ENCODE assay signal across 1 cellular context in the genomic region with DNA sequence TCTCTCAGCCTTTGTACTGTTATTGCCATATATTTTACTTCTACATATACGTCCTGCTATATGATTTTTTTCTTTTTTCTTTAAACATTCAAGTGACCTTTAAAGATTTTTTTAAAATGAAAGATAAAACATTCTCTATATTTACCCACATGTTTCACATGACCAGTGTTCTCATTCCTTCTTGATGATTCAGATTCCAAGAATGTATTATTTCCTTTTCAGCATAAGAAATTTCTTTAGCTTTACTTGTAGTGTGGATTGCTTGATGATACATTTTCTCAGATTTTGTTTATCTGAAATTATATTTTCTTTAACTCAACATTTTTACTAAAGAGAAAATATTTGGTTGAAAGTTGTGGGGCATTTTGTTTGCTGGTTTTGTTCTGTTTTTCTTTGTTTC.
TF ChIP-seq lines count a peak whose summit lies in the region.

No MANE protein-coding gene starts in this region.

TF ChIP-seq in WTC11, 78 proteins besides CTCF, POLR2A, EP300 and RAD21 (continued from another document):
- no peak for TF ChIP-seq NFATC4 (CRISPR knock-in tag; IDR thresholded peaks at IDR 0.05)
- TF ChIP-seq FOXK1 (CRISPR knock-in tag; IDR thresholded peaks at IDR 0.05), result no peak
- TF ChIP-seq NR2C2 (CRISPR knock-in tag; IDR thresholded peaks at IDR 0.05), result no peak
- TF ChIP-seq NFYB (CRISPR knock-in tag; conservative IDR thresholded peaks at IDR 0.05; ENCODE audit: low read depth), result no peak
- no peak for TF ChIP-seq ZNF512 (CRISPR knock-in tag; IDR thresholded peaks at IDR 0.05; ENCODE audit: borderline replicate concordance)
- TF ChIP-seq, protein P1, sequence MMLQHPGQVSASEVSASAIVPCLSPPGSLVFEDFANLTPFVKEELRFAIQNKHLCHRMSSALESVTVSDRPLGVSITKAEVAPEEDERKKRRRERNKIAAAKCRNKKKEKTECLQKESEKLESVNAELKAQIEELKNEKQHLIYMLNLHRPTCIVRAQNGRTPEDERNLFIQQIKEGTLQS (CRISPR knock-in tag; conservative IDR thresholded peaks at IDR 0.05), result no peak
- no peak for TF ChIP-seq ZNF671 (CRISPR knock-in tag; IDR thresholded peaks at IDR 0.05)
- TF ChIP-seq, protein P2, sequence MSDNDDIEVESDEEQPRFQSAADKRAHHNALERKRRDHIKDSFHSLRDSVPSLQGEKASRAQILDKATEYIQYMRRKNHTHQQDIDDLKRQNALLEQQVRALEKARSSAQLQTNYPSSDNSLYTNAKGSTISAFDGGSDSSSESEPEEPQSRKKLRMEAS (CRISPR knock-in tag; IDR thresholded peaks at IDR 0.05), result no peak
